8 cellular contexts compared by ENCODE assay signal in the genomic region with DNA sequence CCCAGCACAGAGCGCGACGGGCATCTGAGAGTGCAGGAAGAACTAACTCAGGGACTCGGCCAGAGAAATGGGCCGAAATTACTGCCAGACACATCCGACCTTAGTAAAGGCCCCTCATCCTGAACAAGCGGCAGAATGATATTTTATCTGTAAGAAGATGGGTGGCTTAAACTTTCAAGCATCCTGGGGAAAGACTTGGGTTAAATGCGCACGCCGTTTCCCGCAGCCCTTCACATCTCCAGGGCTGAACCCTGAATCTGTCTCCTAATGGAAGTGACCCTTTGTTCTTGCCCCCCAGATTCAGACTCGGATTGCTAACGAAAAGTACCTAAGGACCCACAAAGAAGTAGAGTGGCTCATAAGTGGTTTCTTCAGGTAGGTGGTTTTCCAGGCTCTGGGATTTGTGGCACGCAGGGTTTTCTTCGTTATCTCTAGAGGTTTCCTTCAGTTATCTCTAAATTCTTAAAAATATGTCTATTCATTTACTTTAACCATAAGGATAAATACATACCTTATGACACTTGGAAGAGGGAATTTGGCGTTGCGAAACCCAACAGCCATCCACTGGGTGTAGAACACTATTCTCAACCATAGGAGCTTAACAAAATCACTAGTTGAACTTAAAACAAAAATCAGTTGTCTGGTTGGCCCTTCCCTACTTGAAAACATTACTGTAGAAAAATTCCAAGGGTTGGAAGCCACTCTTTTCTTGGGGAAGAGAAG. TPM values are rescaled to one million over a fixed set of nuclear protein-coding genes. Genes with fewer than 3 reads are reported as not detected.
DNase-seq lines count a peak whose midpoint lies in the region; ATAC-seq and TF ChIP-seq lines count a peak whose summit lies in the region.

No MANE protein-coding gene starts in this region.

- H3K36me3 ChIP-seq in mammary epithelial cell (ENCODE audit: insufficient read depth, low read length), result no peaks in the 10 kb centered on the region
- H3K36me3 ChIP-seq in aorta (ENCODE audit: control insufficient read depth in 1 of 2, insufficient read depth in 2 of 2, low read length in 1 of 2), result no peaks in the 10 kb centered on the region

- dilution Hi-C loops in mammary epithelial cell (cut with HindIII; ENCODE audit: low sequenced_read_pairs), result no loop called here

- in situ Hi-C loops in mammary epithelial cell (cut with MboI; ENCODE audit: low sequenced_read_pairs in 2 of 2), result no loop called here

- H3K4me3 ChIP-seq in mammary epithelial cell (replicated peaks in 1 of 3; ENCODE audit: insufficient read depth in 1 of 3, low read depth in 2 of 3, low read length in 3 of 3) (no peak overlapping the region), mononuclear cell (ENCODE audit: low read length) (peak overlapping the region; percentile 30), aorta (ENCODE audit: low read length in 2 of 2) (peak overlapping the region; percentile 67 to 70)

- H3K27ac ChIP-seq in mammary epithelial cell (ENCODE audit: insufficient read depth, low read depth, low read length) (no peak overlapping the region), aorta (ENCODE audit: low read depth in 1 of 2, low read length in 2 of 2) (no peak overlapping the region)

- no peak overlapping the region for H3K9ac ChIP-seq in mammary epithelial cell (ENCODE audit: insufficient read depth, low read length)

- no peaks in the 10 kb centered on the region for H3K36me3 Mint-ChIP-seq in stimulated activated naive CD8-positive, alpha-beta T cell treated with anti-CD3 and anti-CD28 coated beads, Interleukin-15, Interleukin-2, amounts not matched to agents 100 ng/mL and 50 ng/mL, for 24 hours (ENCODE audit: low read depth)

- H3K4me3 Mint-ChIP-seq in stimulated activated naive CD8-positive, alpha-beta T cell treated with anti-CD3 and anti-CD28 coated beads, Interleukin-15, Interleukin-2, amounts not matched to agents 100 ng/mL and 50 ng/mL, for 24 hours, result peak overlapping the region; percentile 68

- BruUV-seq in mammary epithelial cell (replicated peaks; lab: Mats Ljungman, UMichigan), result no TSS peak

- H3K79me2 ChIP-seq in mammary epithelial cell (ENCODE audit: insufficient read depth, low read length), result no peaks in the 10 kb centered on the region

- no peak for ATAC-seq in stimulated activated naive CD8-positive, alpha-beta T cell treated with anti-CD3 and anti-CD28 coated beads, Interleukin-15, Interleukin-2, amounts not matched to agents 100 U/mL and 50 U/mL, for 24 hours
- ATAC-seq in aorta (ENCODE audit: low FRiP score), result no peak
- ATAC-seq in GM21825 (IDR thresholded peaks at IDR 0.05; ENCODE audit: unreplicated experiment), result no peak

- H3K27ac Mint-ChIP-seq in stimulated activated naive CD8-positive, alpha-beta T cell treated with anti-CD3 and anti-CD28 coated beads, Interleukin-15, Interleukin-2, amounts not matched to agents 100 ng/mL and 50 ng/mL, for 24 hours, result no peak overlapping the region

- DNase-seq in stimulated activated naive CD8-positive, alpha-beta T cell treated with anti-CD3 and anti-CD28 coated beads, Interleukin-15, Interleukin-2, amounts not matched to agents 100 U/mL and 50 U/mL, for 24 hours, result no peak
- DNase-seq in mammary epithelial cell (no peak), aorta (no peak), NCI-H446 treated with DMSO at 0.1 percent for 48 hours (lab: John Stamatoyannopoulos, UW) (no peak), SIG-M5 (lab: John Stamatoyannopoulos, UW) (no peak)

- H3K27me3 Mint-ChIP-seq in stimulated activated naive CD8-positive, alpha-beta T cell treated with anti-CD3 and anti-CD28 coated beads, Interleukin-15, Interleukin-2, amounts not matched to agents 100 ng/mL and 50 ng/mL, for 24 hours, result peaks cover 81% of the 10 kb centered on the region

- H3K4me2 ChIP-seq in mammary epithelial cell (ENCODE audit: insufficient read depth, low read depth, low read length), result peak overlapping the region; percentile 73

- peaks cover 4% of the 10 kb centered on the region for H3K4me1 ChIP-seq in mammary epithelial cell (ENCODE audit: insufficient read depth, low read length)
- peaks cover 24% of the 10 kb centered on the region for H3K4me1 ChIP-seq in mononuclear cell (ENCODE audit: insufficient read depth, low read length)
- H3K4me1 ChIP-seq in aorta (ENCODE audit: control insufficient read depth in 1 of 2, insufficient read depth in 2 of 2, low read length in 2 of 2), result no peaks in the 10 kb centered on the region

- 75% methylated on average over 11 of the region's 17 CpGs for WGBS in mammary epithelial cell (ENCODE audit: low coverage, missing lambda C conversion rate)
- 31% methylated on average over 17 of the region's 17 CpGs for WGBS in aorta, 2 donors

- no peak for TF ChIP-seq CTCF in mammary epithelial cell (conservative IDR thresholded peaks at IDR 0.05 in 1 of 2, IDR thresholded peaks at IDR 0.05 in 1 of 2; ENCODE audit: extremely low read depth in 1 of 2, insufficient read depth in 1 of 2, low read depth in 1 of 2, low read length in 2 of 2)

- H4K20me1 ChIP-seq in mammary epithelial cell (ENCODE audit: insufficient read depth, low read length), result no peaks in the 10 kb centered on the region

- no peaks in the 10 kb centered on the region for H3K9me3 Mint-ChIP-seq in stimulated activated naive CD8-positive, alpha-beta T cell treated with anti-CD3 and anti-CD28 coated beads, Interleukin-15, Interleukin-2, amounts not matched to agents 100 ng/mL and 50 ng/mL, for 24 hours

- H3K4me1 Mint-ChIP-seq in stimulated activated naive CD8-positive, alpha-beta T cell treated with anti-CD3 and anti-CD28 coated beads, Interleukin-15, Interleukin-2, amounts not matched to agents 100 ng/mL and 50 ng/mL, for 24 hours (ENCODE audit: low read depth), result peaks cover 27% of the 10 kb centered on the region

- H3K9me3 ChIP-seq in mammary epithelial cell (replicated peaks; ENCODE audit: insufficient read depth, low read length) (no peaks in the 10 kb centered on the region), mononuclear cell (ENCODE audit: low read depth, low read length) (no peaks in the 10 kb centered on the region), aorta (ENCODE audit: control insufficient read depth, low read length) (no peaks in the 10 kb centered on the region)

- H3K27me3 ChIP-seq in mammary epithelial cell (ENCODE audit: insufficient read depth, low read length), result peaks cover 11% of the 10 kb centered on the region
- peaks cover 66% of the 10 kb centered on the region for H3K27me3 ChIP-seq in mononuclear cell (ENCODE audit: insufficient read depth, low read length)
- no peaks in the 10 kb centered on the region for H3K27me3 ChIP-seq in aorta (ENCODE audit: control insufficient read depth in 1 of 2, insufficient read depth in 2 of 2, low read length in 1 of 2)

- intact Hi-C loops in mammary epithelial cell (cut with micrococcal nuclease), result no loop called here
- intact Hi-C loops in aorta (cut with DNase I), result no loop called here

- H2AFZ ChIP-seq in mammary epithelial cell (ENCODE audit: low read depth, low read length), result no peak overlapping the region

- CTCF ChIA-PET in mammary epithelial cell (lab: Charles Lee; ENCODE audit: low non-redundant PET), result no interaction called here

RNA-seq across cellular contexts. Expression of a gene that starts 0.6 kb away (rescaled TPM):
- not detected for total RNA-seq in mammary epithelial cell
- polyA plus RNA-seq in mammary epithelial cell, result not detected
- not detected for polyA minus RNA-seq in mammary epithelial cell
- not detected for total RNA-seq in mononuclear cell
- total RNA-seq in aorta, result not detected
- polyA plus RNA-seq in aorta, result not detected

RNA-seq across cellular contexts. Expression of a gene that starts 5.3 kb away (rescaled TPM):
- not detected for total RNA-seq in mammary epithelial cell
- not detected for polyA plus RNA-seq in mammary epithelial cell
- polyA minus RNA-seq in mammary epithelial cell, result not detected
- total RNA-seq in mononuclear cell, result not detected
- total RNA-seq in aorta, result not detected
- under 1 TPM in 1 of 2 donors, not detected in 1; 0.13 TPM for polyA plus RNA-seq in aorta

RNA-seq across cellular contexts. Expression of a gene that starts 41.3 kb away (rescaled TPM):
- total RNA-seq in mammary epithelial cell (10 to 100 TPM; 47.5 to 77.4 TPM), mononuclear cell (78.4 TPM), aorta (10 to 100 TPM; 38.7 to 52.7 TPM)
- polyA plus RNA-seq in mammary epithelial cell (63.5 TPM), aorta (10 to 100 TPM; 39.7 to 58.9 TPM)
- polyA minus RNA-seq in mammary epithelial cell, result 237 TPM

Comparison
In these comparisons a context has a peak if more than half of its experiments do, and no peak if none do; other contexts are left out.
1. H3K4me3 ChIP-seq: peak in mononuclear cell (single experiment) and aorta (2 of 2); none in mammary epithelial cell (0 of 3).